8 cellular contexts compared by ENCODE assay signal in the genomic region with DNA sequence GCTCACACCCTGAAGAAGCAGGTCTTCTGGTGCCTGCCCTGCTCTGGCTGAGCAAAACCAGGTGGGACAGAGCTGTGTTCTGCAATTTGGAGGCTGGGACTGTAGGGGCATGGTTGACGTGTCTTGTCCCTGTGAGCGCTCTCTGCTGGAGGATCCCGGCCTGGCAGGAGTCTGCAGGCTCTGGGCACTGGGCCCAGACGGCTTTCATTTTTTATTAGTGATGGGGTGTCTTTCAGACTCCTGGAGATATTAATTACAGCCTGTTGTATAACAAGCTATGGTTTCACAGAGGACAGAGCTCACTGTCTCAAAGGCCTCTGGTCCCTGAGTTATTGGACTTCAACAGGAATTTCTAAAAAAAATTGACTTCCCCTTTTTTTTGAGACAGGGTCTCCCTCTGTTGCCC. TPM values are rescaled to one million over a fixed set of nuclear protein-coding genes. Genes with fewer than 3 reads are reported as not detected.
DNase-seq lines count a peak whose midpoint lies in the region; ATAC-seq and TF ChIP-seq lines count a peak whose summit lies in the region.

No MANE protein-coding gene starts in this region.

- ATAC-seq in GM19328 (IDR thresholded peaks at IDR 0.05; ENCODE audit: unreplicated experiment): peak; percentile 91
- peak; percentile 97 for ATAC-seq in HG03520 (IDR thresholded peaks at IDR 0.05; ENCODE audit: unreplicated experiment)
- ATAC-seq in HG03025 (IDR thresholded peaks at IDR 0.05; ENCODE audit: low FRiP score, unreplicated experiment): no peak

- in situ Hi-C loops in astrocyte of the cerebellum (cut with HindIII; ENCODE audit: low sequenced_read_pairs): no loop called here

- peak; percentile 72 for TF ChIP-seq CTCF in astrocyte of the cerebellum (IDR thresholded peaks at IDR 0.05; ENCODE audit: low read depth, low read length, missing control alignments)

- DNase-seq in COLO829 (ENCODE audit: low spot score): peak; percentile 53
- peak; percentile 62 for DNase-seq in SK-N-DZ (ENCODE audit: low spot score)
- peak; percentile 5 for DNase-seq in astrocyte of the cerebellum (ENCODE audit: low read depth)
- DNase-seq in iPS DF 4.7 (ENCODE audit: extremely low read depth, low spot score): peak; percentile 72
- DNase-seq in stimulated activated CD4-positive, alpha-beta T cell treated with anti-CD3 and anti-CD28 coated beads, Interleukin-15, amount 100 ng/mL, for 24 hours: peak; percentile 68

- H3K4me3 ChIP-seq in astrocyte of the cerebellum (ENCODE audit: low read depth, low read length): no peak overlapping the region

RNA-seq across cellular contexts. Expression of gene ZNF710, which starts 29.5 kb away (rescaled TPM):
- 8.8 and 10.0 TPM in 2 replicates for polyA plus RNA-seq in SK-N-DZ (2014; cell fraction: cytosol; rRNA removed)
- 6.7 and 7.4 TPM in 2 replicates for polyA plus RNA-seq in SK-N-DZ (2014; cell fraction: nucleus; rRNA removed)

RNA-seq across cellular contexts. Expression of gene ARPIN, which starts 58.8 kb away (rescaled TPM):
- 8.6 and 9.7 TPM in 2 replicates for polyA plus RNA-seq in SK-N-DZ (2014; cell fraction: cytosol; rRNA removed)
- polyA plus RNA-seq in SK-N-DZ (2014; cell fraction: nucleus; rRNA removed): 8.1 and 8.5 TPM in 2 replicates

Comparison
In these comparisons a context has a peak if more than half of its experiments do, and no peak if none do; other contexts are left out.
1. DNase-seq: peak in every context shown above with its lines; median percentile 72 in iPS DF 4.7; 68 in stimulated activated CD4-positive, alpha-beta T cell treated with anti-CD3 and anti-CD28 coated beads, Interleukin-15, amount 100 ng/mL, for 24 hours; 62 in SK-N-DZ; 53 in COLO829; 5 in astrocyte of the cerebellum.